ENCODE assay signal across 8 cellular contexts in the genomic region with DNA sequence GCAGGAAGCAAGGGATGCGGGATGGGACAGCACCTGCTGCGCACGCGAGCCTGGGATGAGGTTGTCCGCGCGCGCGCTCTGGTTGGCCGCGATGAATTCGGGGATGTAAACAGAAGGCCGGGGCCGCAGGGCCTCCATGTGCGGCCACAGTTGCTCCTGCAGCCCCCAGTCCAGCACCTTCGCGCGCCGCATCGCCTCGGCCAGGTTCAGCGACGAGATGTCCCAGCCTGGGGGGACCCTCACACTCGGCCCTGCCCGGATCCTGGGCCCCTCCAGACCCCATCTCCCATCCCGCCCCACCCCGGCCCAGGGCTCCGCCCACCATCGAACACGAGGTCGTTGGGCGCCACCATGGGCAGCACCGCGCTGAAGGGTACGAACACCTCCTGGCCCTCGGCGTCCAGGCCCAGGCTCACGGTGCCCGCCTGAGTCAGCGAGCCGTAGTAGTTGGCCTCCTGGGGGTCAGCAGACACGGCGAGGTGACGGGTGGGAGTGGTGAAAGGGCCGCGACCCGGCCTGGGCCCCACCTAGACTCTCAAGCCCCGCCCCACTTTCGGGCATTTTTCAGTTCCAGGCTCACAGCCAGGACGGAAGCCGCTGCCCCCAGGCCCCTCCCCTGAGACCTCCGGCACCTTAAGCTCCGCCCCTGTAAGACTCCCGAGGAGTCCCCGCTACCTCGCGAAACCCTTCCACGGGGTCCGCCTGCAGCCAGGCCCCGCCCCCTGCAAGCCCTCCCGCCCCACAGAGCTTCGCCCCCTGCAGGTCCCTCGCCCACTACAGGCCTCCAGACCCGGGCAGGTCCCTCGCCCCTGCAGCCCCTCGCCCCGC. TPM values are rescaled to one million over a fixed set of nuclear protein-coding genes. Genes with fewer than 3 reads are reported as not detected.
DNase-seq lines count a peak whose midpoint lies in the region; FAIRE-seq and TF ChIP-seq lines count a peak whose summit lies in the region.

No MANE protein-coding gene starts in this region.

- H3K27me3 ChIP-seq in H9 (ENCODE audit: insufficient read depth, low read length), result no peaks in the 10 kb centered on the region
- no peaks in the 10 kb centered on the region for H3K27me3 ChIP-seq in WERI-Rb-1 (ENCODE audit: insufficient read depth, low read depth, severe bottlenecking)
- no peaks in the 10 kb centered on the region for H3K27me3 ChIP-seq in bronchial epithelial cell (ENCODE audit: control insufficient read depth, insufficient read depth, low read length)
- H3K27me3 ChIP-seq in layer of hippocampus (ENCODE audit: control insufficient read depth, insufficient read depth, low read length), result no peaks in the 10 kb centered on the region

- FAIRE-seq in bronchial epithelial cell (lab: Jason Lieb, UNC), result no peak

- H3K79me1 ChIP-seq in H9 (ENCODE audit: insufficient read depth, low read depth, low read length, poor library complexity, severe bottlenecking), result no peaks in the 10 kb centered on the region

- no peak overlapping the region for H3K23ac ChIP-seq in H9 (ENCODE audit: insufficient read length, low read depth, low read length)

- no peak overlapping the region for H4K8ac ChIP-seq in H9 (replicated peaks; ENCODE audit: insufficient read length, low read depth, low read length)

- no peak overlapping the region for H2BK120ac ChIP-seq in H9 (ENCODE audit: low read depth, low read length, poor library complexity, severe bottlenecking)

- no peak overlapping the region for H2BK20ac ChIP-seq in H9 (ENCODE audit: low read depth, low read length, poor library complexity, severe bottlenecking)

- peaks cover 2% of the 10 kb centered on the region for H3K27me3 Mint-ChIP-seq in H9 (ENCODE audit: low read depth)

- peak; percentile 60 for DNase-seq in DMS153 (lab: John Stamatoyannopoulos, UW)
- peak; percentile 93 for DNase-seq in H9
- DNase-seq in NCI-H1930 (lab: John Stamatoyannopoulos, UW), result peak; percentile 63 to 67
- peak; percentile 92 for DNase-seq in WERI-Rb-1
- DNase-seq in bronchial epithelial cell (ENCODE audit: low read depth), result peak; percentile 38
- DNase-seq in stimulated activated CD4-positive, alpha-beta T cell treated with anti-CD3 and anti-CD28 coated beads, TNF-alpha, amount 100 ng/mL, for 1 hour (ENCODE audit: low read depth in 3 of 3, low spot score in 1 of 3), result peak; percentile 48 to 52 (median 48)
- DNase-seq in NCI-H187 (lab: John Stamatoyannopoulos, UW), result no peak

- H3K14ac ChIP-seq in H9 (ENCODE audit: insufficient read depth, low read length), result peak overlapping the region; percentile 91

- no peak overlapping the region for H2BK12ac ChIP-seq in H9 (ENCODE audit: insufficient read length, low read depth, low read length)

- H3K4me3 Mint-ChIP-seq in H9, result peak overlapping the region; percentile 74 to 85

- H3K36me3 ChIP-seq in WERI-Rb-1, result peaks cover 35% of the 10 kb centered on the region
- H3K36me3 ChIP-seq in bronchial epithelial cell (ENCODE audit: control insufficient read depth, insufficient read depth, low read length), result no peaks in the 10 kb centered on the region

- peak overlapping the region in 2 of 3 experiments; percentile 34 to 57; a peak in 2 of 7 replicates for H3K27ac Mint-ChIP-seq in H9

- peaks cover 3% of the 10 kb centered on the region for H4K20me1 ChIP-seq in H9 (ENCODE audit: control insufficient read depth, insufficient read depth, insufficient read length)

- H2BK15ac ChIP-seq in H9 (ENCODE audit: low read depth, low read length), result no peak overlapping the region

- no peak overlapping the region for H2BK5ac ChIP-seq in H9 (ENCODE audit: insufficient read length, low read length)

- H3T11ph ChIP-seq in H9 (ENCODE audit: low read length), result no peak overlapping the region

- H2AFZ ChIP-seq in H9 (ENCODE audit: low read length), result no peak overlapping the region

- no peak overlapping the region for H2AK5ac ChIP-seq in H9 (ENCODE audit: insufficient read length, low read length)

- no peaks in the 10 kb centered on the region; a peak in 1 of 5 replicates for H3K9me3 Mint-ChIP-seq in H9

- H3K4me1 Mint-ChIP-seq in H9, result peaks cover 33 to 42% of the 10 kb centered on the region in 2 experiments

- no CpG with 5 or more reads among the region's 67 CpGs for WGBS in H9 (ENCODE audit: extremely low coverage, insufficient read length, low lambda C conversion rate)

- H4K5ac ChIP-seq in H9 (ENCODE audit: insufficient read length, low read depth, low read length), result no peak overlapping the region

- H3K9me3 ChIP-seq in H9 (ENCODE audit: control insufficient read depth, low read depth, low read length), result no peaks in the 10 kb centered on the region
- no peaks in the 10 kb centered on the region for H3K9me3 ChIP-seq in WERI-Rb-1 (ENCODE audit: severe bottlenecking)

- H3K27ac ChIP-seq in H9 (ENCODE audit: insufficient read length, low read depth, low read length) (no peak overlapping the region), WERI-Rb-1 (peak overlapping the region; percentile 66), layer of hippocampus (ENCODE audit: low read depth, low read length) (peak overlapping the region; percentile 62)

- peaks cover 16% of the 10 kb centered on the region for H3K23me2 ChIP-seq in H9 (ENCODE audit: insufficient read length, low read depth, low read length, poor library complexity, severe bottlenecking)

- H3K79me2 ChIP-seq in H9 (ENCODE audit: insufficient read depth, low read length), result no peaks in the 10 kb centered on the region

- peak overlapping the region; percentile 95 for H3K4me3 ChIP-seq in WERI-Rb-1 (ENCODE audit: low read depth, low read length)
- H3K4me3 ChIP-seq in bronchial epithelial cell (ENCODE audit: low read depth, low read length), result peak overlapping the region; percentile 59

- peak overlapping the region; percentile 90 for H3K18ac ChIP-seq in H9 (ENCODE audit: insufficient read length, low read depth, low read length)

- H3K4me1 ChIP-seq in H9 (ENCODE audit: insufficient read depth, low read length), result peaks cover 7% of the 10 kb centered on the region; the same call in 1 of the 2 replicates

- no peak overlapping the region for H3K56ac ChIP-seq in H9 (ENCODE audit: insufficient read length, low read depth, low read length)

- H3K36me3 Mint-ChIP-seq in H9 (ENCODE audit: insufficient read depth in 1 of 3, low read depth in 3 of 3), result peaks cover 2 to 21% (median 19%) of the 10 kb centered on the region in 3 experiments; a peak in 6 of 7 replicates

- H3K4ac ChIP-seq in H9 (ENCODE audit: low read depth, low read length), result no peak overlapping the region

- H4K91ac ChIP-seq in H9 (ENCODE audit: insufficient read length, low read depth, low read length), result no peak overlapping the region

- peak overlapping the region; percentile 58 for H3K4me2 ChIP-seq in H9 (ENCODE audit: insufficient read depth, insufficient read length, low read length)

- peak overlapping the region; percentile 49 for H3K9ac ChIP-seq in H9 (ENCODE audit: extremely low read depth, insufficient read length, low read length)

- no peak; the same call in 2 of the 3 replicates for TF ChIP-seq CTCF in H9 (conservative IDR thresholded peaks at IDR 0.05)
- TF ChIP-seq CTCF in WERI-Rb-1 (IDR thresholded peaks at IDR 0.05; ENCODE audit: low read depth, low read length), result no peak
- TF ChIP-seq CTCF in bronchial epithelial cell (IDR thresholded peaks at IDR 0.05; ENCODE audit: insufficient read depth, low read length, severe bottlenecking), result peak; percentile 1

RNA-seq across cellular contexts. Expression of gene ISYNA1, which starts 1.1 kb away (rescaled TPM):
- total RNA-seq in H9 (2021), result 241 and 255 TPM in 2 replicates
- total RNA-seq in bronchial epithelial cell, result 6.7 and 15.3 TPM in 2 replicates

RNA-seq across cellular contexts. Expression of gene SSBP4, which starts 17.7 kb away (rescaled TPM):
- 46.1 and 50.0 TPM in 2 replicates for total RNA-seq in H9 (2021)
- total RNA-seq in bronchial epithelial cell, result 13.2 and 17.1 TPM in 2 replicates

RNA-seq across cellular contexts. Expression of gene LRRC25, which starts 39.4 kb away (rescaled TPM):
- total RNA-seq in H9 (2021), result 0.18 TPM in 1 of 2 replicates, not detected in the other
- total RNA-seq in bronchial epithelial cell, result under 0.01 TPM in 1 of 2 replicates, not detected in the other

RNA-seq across cellular contexts. Expression of gene GDF15, which starts 50.9 kb away (rescaled TPM):
- total RNA-seq in H9 (2021), result 5.7 and 7.0 TPM in 2 replicates
- total RNA-seq in bronchial epithelial cell, result 123 and 166 TPM in 2 replicates

Comparison
In these comparisons a context has a peak if more than half of its experiments do, and no peak if none do; other contexts are left out.
1. DNase-seq: peak in DMS153 (single experiment), H9 (single experiment), NCI-H1930 (2 of 2), WERI-Rb-1 (single experiment), bronchial epithelial cell (single experiment) and stimulated activated CD4-positive, alpha-beta T cell treated with anti-CD3 and anti-CD28 coated beads, TNF-alpha, amount 100 ng/mL, for 1 hour (3 of 3); none in NCI-H187 (0 of 2).
2. RNA of gene ISYNA1, which starts 1.1 kb away (total RNA-seq): 241 to 255 TPM in H9; 6.7 to 15.3 TPM in bronchial epithelial cell; every median in the first group is over 10 times any median in the second.